Comparison of ENCODE assay signal across 1 cellular context in genomic region chr1:161153682-161154337, GRCh38.
TF ChIP-seq lines count a peak whose summit lies in the region.

Gene UFC1, plus strand, starts transcription at chr1:161153978. Its CDS starts 20 bp downstream, at chr1:161153998.

TF ChIP-seq in HEK293, 187 proteins besides CTCF, POLR2A, EP300 and RAD21 (continued from another document and continues in another):
- no peak for TF ChIP-seq OSR2 (tag by site-specific recombination; IDR thresholded peaks at IDR 0.05)
- TF ChIP-seq ZSCAN18 (tag by site-specific recombination; IDR thresholded peaks at IDR 0.05), result 0 out of 2 replicates have a peak, but pooled peaks have one; percentile 29
- peak; percentile 47 for TF ChIP-seq ZNF600 (tag by site-specific recombination; IDR thresholded peaks at IDR 0.05)
- TF ChIP-seq SALL2 (tag by site-specific recombination; IDR thresholded peaks at IDR 0.05; ENCODE audit: borderline replicate concordance), result no peak
- TF ChIP-seq KLF10 (tag by site-specific recombination; IDR thresholded peaks at IDR 0.05), result 0 out of 2 replicates have a peak, but pooled peaks have one; percentile 50
- peak; percentile 96 for TF ChIP-seq ZNF639 (tag by site-specific recombination; IDR thresholded peaks at IDR 0.05)
- TF ChIP-seq ZNF19 (tag by site-specific recombination; IDR thresholded peaks at IDR 0.05; ENCODE audit: low read depth), result no peak
- TF ChIP-seq GLIS2 (tag by site-specific recombination; IDR thresholded peaks at IDR 0.05), result no peak
- TF ChIP-seq ZNF768 (tag by site-specific recombination; IDR thresholded peaks at IDR 0.05), result no peak
- no peak; the same call in 1 of the 2 replicates for TF ChIP-seq ZBTB7A (tag by site-specific recombination; IDR thresholded peaks at IDR 0.05; ENCODE audit: low read depth)
- no peak for TF ChIP-seq MEIS1 (CRISPR knock-in tag; IDR thresholded peaks at IDR 0.05; ENCODE audit: borderline replicate concordance)
- no peak for TF ChIP-seq MYNN (tag by site-specific recombination; IDR thresholded peaks at IDR 0.05; ENCODE audit: borderline replicate concordance)
- TF ChIP-seq ZNF645 (tag by site-specific recombination; IDR thresholded peaks at IDR 0.05), result no peak
- no peak for TF ChIP-seq ZFP41 (tag by site-specific recombination; IDR thresholded peaks at IDR 0.05; ENCODE audit: borderline replicate concordance)
- TF ChIP-seq ZNF433 (tag by site-specific recombination; IDR thresholded peaks at IDR 0.05; ENCODE audit: low read depth), result no peak
- no peak for TF ChIP-seq ZNF112 (tag by site-specific recombination; IDR thresholded peaks at IDR 0.05)
- TF ChIP-seq ZNF133 (tag by site-specific recombination; IDR thresholded peaks at IDR 0.05), result no peak
- no peak for TF ChIP-seq ZNF792 (tag by site-specific recombination; IDR thresholded peaks at IDR 0.05)
- TF ChIP-seq HOXD13 (CRISPR knock-in tag; IDR thresholded peaks at IDR 0.05; ENCODE audit: borderline replicate concordance), result no peak
- no peak for TF ChIP-seq RBAK (tag by site-specific recombination; IDR thresholded peaks at IDR 0.05)
- peak; percentile 94 for TF ChIP-seq ZNF335 (tag by site-specific recombination; conservative IDR thresholded peaks at IDR 0.05)
- no peak for TF ChIP-seq ZNF140 (tag by site-specific recombination; IDR thresholded peaks at IDR 0.05)
- TF ChIP-seq ZNF513 (tag by site-specific recombination; IDR thresholded peaks at IDR 0.05), result no peak; the same call in 1 of the 2 replicates
- TF ChIP-seq ZNF670 (tag by site-specific recombination; IDR thresholded peaks at IDR 0.05; ENCODE audit: low read depth), result no peak
- peak; percentile 46; the same call in 1 of the 2 replicates for TF ChIP-seq KLF9 (tag by site-specific recombination; IDR thresholded peaks at IDR 0.05; ENCODE audit: low read depth)
- TF ChIP-seq ZNF174 (tag by site-specific recombination; IDR thresholded peaks at IDR 0.05), result no peak
- TF ChIP-seq TRIM28 (IDR thresholded peaks at IDR 0.05; ENCODE audit: borderline replicate concordance, low read length), result peak; percentile 97
- no peak for TF ChIP-seq ZNF223 (tag by site-specific recombination; IDR thresholded peaks at IDR 0.05)
- peak; percentile 90; the same call in 1 of the 2 replicates for TF ChIP-seq KLF7 (tag by site-specific recombination; IDR thresholded peaks at IDR 0.05; ENCODE audit: borderline replicate concordance)
- TF ChIP-seq ZNF274 (IDR thresholded peaks at IDR 0.05; ENCODE audit: low read length), result no peak
- TF ChIP-seq ZNF274 (tag by site-specific recombination; IDR thresholded peaks at IDR 0.05; ENCODE audit: borderline replicate concordance), result no peak
- no peak for TF ChIP-seq ZNF404 (tag by site-specific recombination; IDR thresholded peaks at IDR 0.05)
- peak; percentile 75; the same call in 1 of the 2 replicates for TF ChIP-seq ZBTB48 (tag by site-specific recombination; IDR thresholded peaks at IDR 0.05)
- TF ChIP-seq KLF1 (tag by site-specific recombination; IDR thresholded peaks at IDR 0.05), result peak; percentile 19; the same call in 1 of the 2 replicates
- peak; percentile 94 for TF ChIP-seq ZBTB17 (tag by site-specific recombination; IDR thresholded peaks at IDR 0.05)
- no peak for TF ChIP-seq ZNF114 (tag by site-specific recombination; IDR thresholded peaks at IDR 0.05)
- TF ChIP-seq ZSCAN5A (tag by site-specific recombination; IDR thresholded peaks at IDR 0.05), result peak; percentile 47; the same call in 1 of the 2 replicates
- TF ChIP-seq BCL11B (tag by site-specific recombination; IDR thresholded peaks at IDR 0.05; ENCODE audit: low read depth), result no peak
- TF ChIP-seq BCL11A (tag by site-specific recombination; IDR thresholded peaks at IDR 0.05; ENCODE audit: low read depth), result no peak
- no peak for TF ChIP-seq ZNF132 (tag by site-specific recombination; IDR thresholded peaks at IDR 0.05; ENCODE audit: borderline replicate concordance)
- no peak for TF ChIP-seq GLIS1 (tag by site-specific recombination; IDR thresholded peaks at IDR 0.05)
- peak; percentile 83 for TF ChIP-seq ZBTB8A (tag by site-specific recombination; IDR thresholded peaks at IDR 0.05)
- peak; percentile 51; the same call in 1 of the 2 replicates for TF ChIP-seq BCL6B (tag by site-specific recombination; IDR thresholded peaks at IDR 0.05)
- peak; percentile 49; the same call in 1 of the 2 replicates for TF ChIP-seq ZSCAN23 (tag by site-specific recombination; IDR thresholded peaks at IDR 0.05)
- peak; percentile 97 for TF ChIP-seq ZXDB (tag by site-specific recombination; IDR thresholded peaks at IDR 0.05)
- TF ChIP-seq ZNF514 (tag by site-specific recombination; IDR thresholded peaks at IDR 0.05), result no peak
- no peak for TF ChIP-seq HIC1 (tag by site-specific recombination; IDR thresholded peaks at IDR 0.05)
- TF ChIP-seq SETDB1 (IDR thresholded peaks at IDR 0.05; ENCODE audit: insufficient read length, low read length), result no peak
- no peak for TF ChIP-seq ZNF423 (tag by site-specific recombination; IDR thresholded peaks at IDR 0.05)
- TF ChIP-seq ZNF610 (tag by site-specific recombination; IDR thresholded peaks at IDR 0.05; ENCODE audit: borderline replicate concordance), result 0 out of 2 replicates have a peak, but pooled peaks have one; percentile 30
- TF ChIP-seq GLI4 (tag by site-specific recombination; IDR thresholded peaks at IDR 0.05), result peak; percentile 63; the same call in 1 of the 2 replicates
- no peak for TF ChIP-seq HOXA7 (CRISPR knock-in tag; IDR thresholded peaks at IDR 0.05; ENCODE audit: borderline replicate concordance)
- TF ChIP-seq REST (tag by site-specific recombination; IDR thresholded peaks at IDR 0.05), result peak; percentile 56
- TF ChIP-seq ZNF580 (tag by site-specific recombination; IDR thresholded peaks at IDR 0.05), result peak; percentile 98
